Comparison of ENCODE assay signal across 9 cellular contexts in the genomic region with DNA sequence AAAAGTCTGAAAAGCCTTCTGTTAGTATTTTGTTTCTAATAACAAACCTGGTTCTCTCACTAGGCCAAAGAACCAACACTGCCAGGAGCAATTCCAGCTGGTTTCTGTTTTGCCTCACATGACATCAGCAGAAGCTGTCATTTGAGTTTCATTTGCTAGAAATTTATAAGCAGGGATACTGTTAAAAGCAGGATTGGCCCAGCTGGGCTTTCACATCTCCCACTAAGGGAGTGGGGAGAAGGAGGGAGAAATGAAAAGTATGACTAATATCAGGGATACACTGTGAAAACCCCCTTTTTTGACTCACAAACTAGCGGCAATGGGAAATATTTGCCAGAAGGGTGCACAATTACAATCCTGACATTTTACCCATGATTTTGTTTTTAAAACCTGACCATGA. TPM values are rescaled to one million over a fixed set of nuclear protein-coding genes. Genes with fewer than 3 reads are reported as not detected.
DNase-seq lines count a peak whose midpoint lies in the region; ATAC-seq, FAIRE-seq and TF ChIP-seq lines count a peak whose summit lies in the region.
"Had no signal": no experiment of that assay in that cellular context is flagged by ENCODE, and none has a peak within 500 bp of the region (broad histone marks: within the 10 kb centered on the region; RNA-seq: fewer than 3 reads in every experiment).

No MANE protein-coding gene starts in this region.

- no peak for ATAC-seq in A549
- ATAC-seq in GM19023 (IDR thresholded peaks at IDR 0.05; ENCODE audit: unreplicated experiment), result no peak
- no peak for ATAC-seq in HG03457 (IDR thresholded peaks at IDR 0.05; ENCODE audit: unreplicated experiment)
- ATAC-seq in GM18868 (IDR thresholded peaks at IDR 0.05; ENCODE audit: unreplicated experiment), result no peak
- ATAC-seq: Panc1 had no signal

- 0 out of 6 replicates have a peak overlapping the region, but pooled peaks of 1 of the 2 experiments have one; percentile 3 for H3K27ac ChIP-seq in A549
- H3K27ac ChIP-seq in muscle layer of colon (ENCODE audit: low read depth, low read length), result peak overlapping the region; percentile 93

- H3K27me3 ChIP-seq in muscle layer of colon (ENCODE audit: control insufficient read depth in 1 of 2, insufficient read depth in 2 of 2, low read length in 2 of 2), result no peaks in the 10 kb centered on the region

- CTCF ChIA-PET in A549 (lab: Yijun Ruan, JAX), result interaction anchor here (0.8 to 5.0 kb wide), 4 partner anchors 9 to 344 kb away, joined by 3 to 40 read pairs (median 4); no protein-coding TSS in a partner anchor

- no peak for TF ChIP-seq CTCF in A549 (IDR thresholded peaks at IDR 0.05)
- TF ChIP-seq CTCF in epithelial cell of esophagus (IDR thresholded peaks at IDR 0.05; ENCODE audit: insufficient read depth, low read depth, low read length, missing control alignments), result no peak

- WGBS in A549 (ENCODE audit: missing lambda C conversion rate), result 70% methylated on average over 1 of the region's 1 CpG

- peaks cover 55% of the 10 kb centered on the region for H3K4me1 ChIP-seq in A549
- H3K4me1 ChIP-seq in muscle layer of colon (ENCODE audit: insufficient read depth, low read length), result peaks cover 89% of the 10 kb centered on the region

- peak overlapping the region; percentile 53 for H3K4me2 ChIP-seq in A549

- no peak for FAIRE-seq in A549 (lab: Jason Lieb, UNC)

- no peak for TF ChIP-seq POLR2A in A549 (IDR thresholded peaks at IDR 0.05; ENCODE audit: low read length)

- H3K36me3 ChIP-seq in muscle layer of colon (ENCODE audit: insufficient read depth, low read length), result no peaks in the 10 kb centered on the region

- no peak overlapping the region for H3K9ac ChIP-seq in muscle layer of colon (ENCODE audit: low read length)

- H3K4me3 ChIP-seq in A549, result peak overlapping the region; percentile 2; the same call in 1 of the 3 replicates
- H3K4me3 ChIP-seq in epithelial cell of esophagus (ENCODE audit: low read length), result no peak overlapping the region
- H3K4me3 ChIP-seq in muscle layer of colon (ENCODE audit: low read depth in 1 of 2, low read length in 2 of 2), result peak overlapping the region; percentile 1 to 47

- TF ChIP-seq EP300 in A549 (IDR thresholded peaks at IDR 0.05), result no peak

- DNase-seq in A549 (ENCODE audit: low read depth in 1 of 2, low spot score in 1 of 2) (no peak), NCI-H1694 treated with DMSO at 0.1 percent for 48 hours (lab: John Stamatoyannopoulos, UW) (peak; percentile 39), epithelial cell of esophagus (ENCODE audit: low read depth) (peak; percentile 37), SKM-1 (lab: John Stamatoyannopoulos, UW; ENCODE audit: unreplicated experiment) (no peak)

- no peaks in the 10 kb centered on the region for H3K9me3 ChIP-seq in A549
- no peaks in the 10 kb centered on the region for H3K9me3 ChIP-seq in muscle layer of colon (ENCODE audit: low read length)

- POLR2A ChIA-PET in A549 (lab: Yijun Ruan, JAX), result no interaction called here

- TF ChIP-seq RAD21 in A549 (conservative IDR thresholded peaks at IDR 0.05 in 1 of 2, IDR thresholded peaks at IDR 0.05 in 1 of 2), result no peak

TF ChIP-seq in A549, 52 proteins besides CTCF, POLR2A, EP300 and RAD21:
- TF ChIP-seq ZFP36 (IDR thresholded peaks at IDR 0.05; ENCODE audit: borderline replicate concordance, partially characterized antibody) (no peak), EHMT2 (IDR thresholded peaks at IDR 0.05; ENCODE audit: low read depth) (no peak), CBX2 (IDR thresholded peaks at IDR 0.05; ENCODE audit: borderline replicate concordance, low read depth) (no peak), RFX5 (IDR thresholded peaks at IDR 0.05) (no peak), CHD2 (IDR thresholded peaks at IDR 0.05; ENCODE audit: low read length, partially characterized antibody) (no peak), KDM5A (IDR thresholded peaks at IDR 0.05) (no peak), FOSB (CRISPR knock-in tag; IDR thresholded peaks at IDR 0.05) (no peak), CEBPB (IDR thresholded peaks at IDR 0.05) (no peak), JUN (IDR thresholded peaks at IDR 0.05) (no peak), NFE2L2 (conservative IDR thresholded peaks at IDR 0.05; ENCODE audit: low read length) (no peak), NR3C1 (IDR thresholded peaks at IDR 0.05) (no peak), EHF (CRISPR knock-in tag; IDR thresholded peaks at IDR 0.05) (no peak), TP53 (CRISPR knock-in tag; IDR thresholded peaks at IDR 0.05) (no peak)
- TF ChIP-seq, protein P1, sequence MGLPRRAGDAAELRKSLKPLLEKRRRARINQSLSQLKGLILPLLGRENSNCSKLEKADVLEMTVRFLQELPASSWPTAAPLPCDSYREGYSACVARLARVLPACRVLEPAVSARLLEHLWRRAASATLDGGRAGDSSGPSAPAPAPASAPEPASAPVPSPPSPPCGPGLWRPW (IDR thresholded peaks at IDR 0.05), result no peak
- TF ChIP-seq, protein P2, sequence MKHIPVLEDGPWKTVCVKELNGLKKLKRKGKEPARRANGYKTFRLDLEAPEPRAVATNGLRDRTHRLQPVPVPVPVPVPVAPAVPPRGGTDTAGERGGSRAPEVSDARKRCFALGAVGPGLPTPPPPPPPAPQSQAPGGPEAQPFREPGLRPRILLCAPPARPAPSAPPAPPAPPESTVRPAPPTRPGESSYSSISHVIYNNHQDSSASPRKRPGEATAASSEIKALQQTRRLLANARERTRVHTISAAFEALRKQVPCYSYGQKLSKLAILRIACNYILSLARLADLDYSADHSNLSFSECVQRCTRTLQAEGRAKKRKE (CRISPR knock-in tag; IDR thresholded peaks at IDR 0.05; ENCODE audit: low read depth), result no peak

RNA-seq across cellular contexts. Expression of a gene that starts 5.3 kb away (rescaled TPM):
- 54.1 and 79.1 TPM in 2 replicates for polyA plus RNA-seq in A549 (2011; rRNA removed)
- polyA plus RNA-seq in A549 (2012; cell fraction: cytosol; rRNA removed), result 18.3 and 19.6 TPM in 2 replicates
- polyA plus RNA-seq in A549 (2012; cell fraction: nucleus; rRNA removed), result 27.5 and 42.0 TPM in 2 replicates
- polyA plus RNA-seq in A549 (2017; fragmentation: RNase III; extraction: RNeasy Plus Mini Kit Qiagen cat#74134 plus additional on column Dnase treatment), result 111 to 168 TPM (median 148 TPM) in 3 replicates
- polyA minus RNA-seq in A549 (2011; rRNA and poly(A)+ RNA removed), result 39.1 and 47.8 TPM in 2 replicates

Comparison
In these comparisons a context has a peak if more than half of its experiments do, and no peak if none do; other contexts are left out.
1. DNase-seq: peak in NCI-H1694 treated with DMSO at 0.1 percent for 48 hours (single experiment) and epithelial cell of esophagus (single experiment); none in A549 (0 of 2) and SKM-1 (single experiment).